In the genomic region with DNA sequence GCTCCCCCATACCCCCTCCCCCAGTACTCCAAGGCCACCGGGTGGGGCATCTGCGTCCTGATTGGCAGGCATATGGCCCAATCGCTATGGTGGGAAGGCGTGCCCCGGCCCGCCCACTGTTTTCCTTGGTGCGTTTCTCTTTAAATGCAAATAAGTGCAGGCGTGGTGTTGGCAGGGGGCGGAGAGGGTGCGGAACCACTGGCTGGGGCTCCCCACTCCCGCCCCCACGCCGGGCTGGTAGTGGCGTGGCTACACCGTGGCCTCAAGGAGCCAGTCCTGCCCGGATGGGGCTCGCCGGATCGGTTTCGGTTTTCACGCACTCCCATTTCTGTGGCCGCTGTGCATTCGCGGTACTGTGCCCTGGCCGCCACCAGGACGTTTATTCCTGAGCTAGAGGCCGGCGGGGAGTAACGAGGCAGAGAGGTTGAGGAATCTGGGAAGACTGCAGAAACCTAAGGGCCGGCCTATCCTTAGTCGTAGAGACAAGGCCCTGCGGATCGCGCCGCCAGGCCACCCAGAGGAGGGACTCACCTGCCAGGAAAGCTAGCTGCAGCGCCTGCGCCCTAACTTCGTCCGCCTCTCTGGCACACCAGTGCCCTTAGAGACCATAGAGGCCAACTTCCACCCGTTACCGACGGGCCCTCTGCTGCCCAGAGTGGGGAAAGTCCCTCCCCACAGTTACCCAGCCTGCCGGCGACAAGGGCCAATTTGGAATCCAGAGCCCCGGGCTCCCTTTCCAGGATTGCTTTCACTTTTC, we compare ENCODE assay signal across 8 cellular contexts. TPM values are rescaled to one million over a fixed set of nuclear protein-coding genes. Genes with fewer than 3 reads are reported as not detected.
DNase-seq lines count a peak whose midpoint lies in the region; ATAC-seq, FAIRE-seq and TF ChIP-seq lines count a peak whose summit lies in the region.

No MANE protein-coding gene starts in this region.

- ATAC-seq in GM18909 (IDR thresholded peaks at IDR 0.05; ENCODE audit: poor library complexity, unreplicated experiment) (peak; percentile 87), HG03159 (IDR thresholded peaks at IDR 0.05; ENCODE audit: unreplicated experiment) (peak; percentile 88)

- H3K9ac ChIP-seq in kidney (ENCODE audit: low read length in 2 of 2): peak overlapping the region; percentile 73 to 87

- intact Hi-C loops in kidney (cut with DNase I): no loop called here

- peaks cover 9 to 17% of the 10 kb centered on the region in 2 donors for H3K4me1 ChIP-seq in kidney (ENCODE audit: control insufficient read depth in 1 of 2, insufficient read depth in 1 of 2, low read depth in 1 of 2, low read length in 2 of 2)

- no peaks in the 10 kb centered on the region for H3K36me3 ChIP-seq in kidney (ENCODE audit: control insufficient read depth in 1 of 2, insufficient read depth in 2 of 2, low read length in 2 of 2)

- H3K4me3 ChIP-seq in kidney (ENCODE audit: low read length in 2 of 2): peak overlapping the region; percentile 70 to 73

- TF ChIP-seq CTCF in AG09319 (IDR thresholded peaks at IDR 0.05; ENCODE audit: low read depth, low read length) (peak; percentile 6), kidney (IDR thresholded peaks at IDR 0.05; ENCODE audit: borderline replicate concordance, extremely low read depth, insufficient read depth) (peak; percentile 11)

- FAIRE-seq in kidney (lab: Jason Lieb, UNC): peak; percentile 79

- peak overlapping the region; percentile 91 to 93 for H3K27ac ChIP-seq in kidney (ENCODE audit: low read depth in 2 of 2, low read length in 2 of 2)

- no peaks in the 10 kb centered on the region for H3K9me3 ChIP-seq in kidney (ENCODE audit: control insufficient read depth in 1 of 2, low read length in 2 of 2)

- DNase-seq in AG09319 (ENCODE audit: extremely low read depth, low read depth): peak; percentile 79
- DNase-seq in NCI-H2227 treated with DMSO at 0.1 percent for 48 hours (lab: John Stamatoyannopoulos, UW): peak; percentile 92
- peak; percentile 71 for DNase-seq in activated CD4-positive, CD25-positive, alpha-beta regulatory T cell treated with anti-CD3 and anti-CD28 coated beads, Interleukin-2, amount 50 U/mL, for 16 hours (ENCODE audit: low read depth, low spot score)
- DNase-seq in cerebellar cortex (ENCODE audit: low spot score): peak; percentile 94
- DNase-seq in kidney: peak; percentile 97
- DNase-seq in stimulated activated CD4-positive, alpha-beta T cell treated with anti-CD3 and anti-CD28 coated beads, Interleukin-15, amount 100 ng/mL, for 1 hour (ENCODE audit: low read depth in 1 of 2, low spot score in 1 of 2): peak; percentile 72 to 76

RNA-seq across cellular contexts. Expression of gene AMER1, which starts 0.4 kb away (rescaled TPM):
- total RNA-seq in kidney: 5.7 TPM
- 1.5 TPM for polyA plus RNA-seq in kidney (ENCODE audit: insufficient read depth, low read depth, low replicate concordance)

RNA-seq across cellular contexts. Expression of gene ASB12, which starts 24.5 kb away (rescaled TPM):
- total RNA-seq in kidney: not detected
- 0.62 TPM for polyA plus RNA-seq in kidney (ENCODE audit: insufficient read depth, low read depth, low replicate concordance)

Comparison
In these comparisons a context has a peak if more than half of its experiments do, and no peak if none do; other contexts are left out.
1. Peak in every context shown above with its lines: DNase-seq, ATAC-seq, H3K4me3 ChIP-seq and H3K27ac ChIP-seq.